Comparison of ENCODE assay signal across 8 cellular contexts in genomic region chr10:16809074-16809718, GRCh38. TPM values are rescaled to one million over a fixed set of nuclear protein-coding genes. Genes with fewer than 3 reads are reported as not detected.
DNase-seq lines count a peak whose midpoint lies in the region; ATAC-seq and TF ChIP-seq lines count a peak whose summit lies in the region.

No MANE protein-coding gene starts in this region.

- TF ChIP-seq EP300 in suprapubic skin (IDR thresholded peaks at IDR 0.05) = no peak

- no peak overlapping the region for H3K4me3 ChIP-seq in H7 (ENCODE audit: insufficient read depth, low read depth, low read length)
- H3K4me3 ChIP-seq in MM.1S (ENCODE audit: low read length) = no peak overlapping the region
- no peak overlapping the region for H3K4me3 ChIP-seq in suprapubic skin

- no peaks in the 10 kb centered on the region for H4K20me1 ChIP-seq in MM.1S (ENCODE audit: insufficient read depth, low read length)

- H3K4me3 Mint-ChIP-seq in nephron progenitor cell = no peak overlapping the region

- no peaks in the 10 kb centered on the region for H3F3A ChIP-seq in MM.1S (ENCODE audit: insufficient read depth, low read length)

- peaks cover 4% of the 10 kb centered on the region for H3K9me3 Mint-ChIP-seq in nephron progenitor cell

- H3K4me2 ChIP-seq in MM.1S (ENCODE audit: low read depth, low read length) = no peak overlapping the region

- peak; percentile 2 for DNase-seq in NCI-H345 (lab: John Stamatoyannopoulos, UW)
- DNase-seq in NCI-H345 treated with DMSO at 0.1 percent for 48 hours (lab: John Stamatoyannopoulos, UW; ENCODE audit: unreplicated experiment) = no peak
- peak; percentile 76 for DNase-seq in H7
- peak; percentile 37 for DNase-seq in MM.1S
- peak; percentile 48 to 56 for DNase-seq in activated CD4-positive, alpha-beta T cell treated with anti-CD3 and anti-CD28 coated beads, Interleukin-2, amount 50 U/mL, for 4 hours
- peak; percentile 46 for DNase-seq in nephron progenitor cell
- no peak for DNase-seq in suprapubic skin (ENCODE audit: low spot score in 2 of 2)

- peaks cover 15% of the 10 kb centered on the region for H3K79me2 ChIP-seq in MM.1S (ENCODE audit: low read length)

- peaks cover 18% of the 10 kb centered on the region for H3K36me3 Mint-ChIP-seq in nephron progenitor cell (ENCODE audit: low read depth)

- H3K9ac ChIP-seq in MM.1S (ENCODE audit: low read length) = no peak overlapping the region

- no peak overlapping the region for H3K27ac ChIP-seq in MM.1S (ENCODE audit: low read length)
- H3K27ac ChIP-seq in suprapubic skin = no peak overlapping the region

- TF ChIP-seq CTCF in MM.1S (IDR thresholded peaks at IDR 0.05; ENCODE audit: low read length) (peak; percentile 57), nephron progenitor cell (IDR thresholded peaks at IDR 0.05) (peak; percentile 48), suprapubic skin (IDR thresholded peaks at IDR 0.05) (no peak)

- no peak for TF ChIP-seq POLR2A in suprapubic skin (IDR thresholded peaks at IDR 0.05)

- peak; percentile 50 for ATAC-seq in esophagus mucosa

- 82% methylated on average over 6 of the region's 6 CpGs for WGBS in suprapubic skin

- H3K4me1 ChIP-seq in MM.1S (ENCODE audit: low read length) (no peaks in the 10 kb centered on the region), suprapubic skin (peaks cover 6% of the 10 kb centered on the region)

- H2AFZ ChIP-seq in MM.1S (ENCODE audit: low read length) = no peak overlapping the region

- no peaks in the 10 kb centered on the region for H3K9me2 ChIP-seq in MM.1S (replicated peaks; ENCODE audit: insufficient read depth, low read length)

- no peaks in the 10 kb centered on the region for H3K27me3 ChIP-seq in H7 (ENCODE audit: control insufficient read depth, insufficient read depth, low read length)
- no peaks in the 10 kb centered on the region for H3K27me3 ChIP-seq in MM.1S (replicated peaks; ENCODE audit: insufficient read depth, low read length)
- H3K27me3 ChIP-seq in suprapubic skin = no peaks in the 10 kb centered on the region

- H3K27me3 Mint-ChIP-seq in nephron progenitor cell (ENCODE audit: low read depth, poor library complexity) = no peaks in the 10 kb centered on the region

- H3K36me3 ChIP-seq in H7 (replicated peaks; ENCODE audit: control insufficient read depth, insufficient read depth, low read length) = no peaks in the 10 kb centered on the region
- no peaks in the 10 kb centered on the region; the same call in 1 of the 2 replicates for H3K36me3 ChIP-seq in MM.1S (replicated peaks; ENCODE audit: insufficient read depth, low read length)
- H3K36me3 ChIP-seq in suprapubic skin = peaks cover 2% of the 10 kb centered on the region

- peaks cover 6% of the 10 kb centered on the region for H3K4me1 Mint-ChIP-seq in nephron progenitor cell

- no peak overlapping the region for H3K27ac Mint-ChIP-seq in nephron progenitor cell

- no peaks in the 10 kb centered on the region for H3K9me3 ChIP-seq in MM.1S (replicated peaks; ENCODE audit: insufficient read depth, low read length)
- no peaks in the 10 kb centered on the region for H3K9me3 ChIP-seq in suprapubic skin

RNA-seq across cellular contexts. Expression of gene RSU1, which starts 8.0 kb away (rescaled TPM):
- total RNA-seq in H7 (2014; rRNA removed; shearing (Covaris generic)) = 53.4 and 64.9 TPM in 2 replicates
- total RNA-seq in esophagus mucosa (48.9 TPM), suprapubic skin (10 to 100 TPM; 41.4 to 58.7 (median 57.4) TPM)

Comparison
In these comparisons a context has a peak if more than half of its experiments do, and no peak if none do; other contexts are left out.
1. DNase-seq: peak in NCI-H345 (single experiment), H7 (single experiment), MM.1S (single experiment), activated CD4-positive, alpha-beta T cell treated with anti-CD3 and anti-CD28 coated beads, Interleukin-2, amount 50 U/mL, for 4 hours (2 of 2) and nephron progenitor cell (single experiment); none in NCI-H345 treated with DMSO at 0.1 percent for 48 hours (single experiment) and suprapubic skin (0 of 2).
2. CTCF ChIP-seq: peak in MM.1S (single experiment) and nephron progenitor cell (single experiment); none in suprapubic skin (0 of 2).